2 cellular contexts compared by ENCODE assay signal in genomic region chr7:129841465-129841864, GRCh38.
TF ChIP-seq lines count a peak whose summit lies in the region.

No MANE protein-coding gene starts in this region.

TF ChIP-seq in GM23338, 12 proteins besides CTCF, POLR2A, EP300 and RAD21 (continued from another document):
- no peak for TF ChIP-seq REST (IDR thresholded peaks at IDR 0.05; ENCODE audit: unreplicated experiment)
- no peak for TF ChIP-seq ETS1 (IDR thresholded peaks at IDR 0.05)
- TF ChIP-seq ZNF331 (CRISPR knock-in tag; IDR thresholded peaks at IDR 0.05; ENCODE audit: low read depth), result no peak
- no peak for TF ChIP-seq JUNB (IDR thresholded peaks at IDR 0.05; ENCODE audit: unreplicated experiment)
- TF ChIP-seq CREB1 (CRISPR knock-in tag; IDR thresholded peaks at IDR 0.05; ENCODE audit: low read depth), result no peak
- no peak for TF ChIP-seq ZNF114 (CRISPR knock-in tag; IDR thresholded peaks at IDR 0.05)
- no peak for TF ChIP-seq NANOG (IDR thresholded peaks at IDR 0.05; ENCODE audit: borderline replicate concordance)
- no peak for TF ChIP-seq ZNF462 (CRISPR knock-in tag; IDR thresholded peaks at IDR 0.05)
- TF ChIP-seq EZH2phosphoT487 (IDR thresholded peaks at IDR 0.05; ENCODE audit: unreplicated experiment), result no peak
- no peak for TF ChIP-seq EZH2 (IDR thresholded peaks at IDR 0.05; ENCODE audit: low read depth, unreplicated experiment)
- TF ChIP-seq POLR2AphosphoS5 (IDR thresholded peaks at IDR 0.05; ENCODE audit: low read depth), result no peak

TF ChIP-seq in WTC11, 78 proteins besides CTCF, POLR2A, EP300 and RAD21 (continued from another document):
- TF ChIP-seq ZNF532 (CRISPR knock-in tag; IDR thresholded peaks at IDR 0.05; ENCODE audit: borderline replicate concordance), result no peak
- no peak for TF ChIP-seq ZSCAN18 (CRISPR knock-in tag; IDR thresholded peaks at IDR 0.05)
- no peak for TF ChIP-seq ZBTB21 (CRISPR knock-in tag; IDR thresholded peaks at IDR 0.05; ENCODE audit: borderline replicate concordance)
- no peak for TF ChIP-seq STAT6 (CRISPR knock-in tag; conservative IDR thresholded peaks at IDR 0.05; ENCODE audit: low read depth)
- no peak for TF ChIP-seq TEAD4 (CRISPR knock-in tag; IDR thresholded peaks at IDR 0.05)
- no peak for TF ChIP-seq KAT7 (CRISPR knock-in tag; IDR thresholded peaks at IDR 0.05; ENCODE audit: borderline replicate concordance)
TF ChIP-seq in WTC11: peak in this region for 0.
